In the genomic region with DNA sequence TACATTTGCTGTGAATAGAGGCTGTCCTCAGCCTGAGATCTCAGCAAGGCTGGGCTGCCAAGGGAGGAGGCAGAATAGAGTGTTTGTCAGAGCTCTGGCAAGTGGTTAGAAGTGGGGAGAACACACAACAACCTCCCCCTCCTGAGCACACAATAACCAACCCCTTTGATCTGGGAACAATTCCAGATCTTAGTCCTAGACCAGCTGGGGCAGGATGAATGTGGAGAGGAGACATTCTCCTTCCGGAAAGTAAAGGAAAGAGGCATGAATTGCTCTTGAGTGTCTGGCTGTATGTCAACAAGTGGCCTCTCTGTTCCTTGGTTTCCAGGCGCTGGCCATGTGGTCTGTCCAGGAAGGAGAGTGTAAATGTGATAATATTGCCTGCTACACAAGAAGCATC, we compare ENCODE assay signal across 9 cellular contexts.
DNase-seq lines count a peak whose midpoint lies in the region; ATAC-seq, FAIRE-seq and TF ChIP-seq lines count a peak whose summit lies in the region.
"Had no signal": no experiment of that assay in that cellular context is flagged by ENCODE, and none has a peak within 500 bp of the region (broad histone marks: within the 10 kb centered on the region; RNA-seq: fewer than 3 reads in every experiment).

No MANE protein-coding gene starts in this region.

- no peak overlapping the region for H3K4me3 Mint-ChIP-seq in nephron progenitor cell

- peak overlapping the region; percentile 97 for H3K27ac Mint-ChIP-seq in nephron progenitor cell

- peaks cover 29% of the 10 kb centered on the region for H3K4me1 ChIP-seq in KMS-11 (ENCODE audit: low read depth, poor library complexity, severe bottlenecking)
- no peaks in the 10 kb centered on the region for H3K4me1 ChIP-seq in mammary epithelial cell (ENCODE audit: insufficient read depth, low read length)
- H3K4me1 ChIP-seq in Peyer's patch, result no peaks in the 10 kb centered on the region
- H3K4me1 ChIP-seq in mucosa of descending colon (ENCODE audit: low read depth), result no peaks in the 10 kb centered on the region

- TF ChIP-seq CTCF in KMS-11 (conservative IDR thresholded peaks at IDR 0.05; ENCODE audit: low read depth, low read length) (no peak), mammary epithelial cell (conservative IDR thresholded peaks at IDR 0.05 in 1 of 2, IDR thresholded peaks at IDR 0.05 in 1 of 2; ENCODE audit: extremely low read depth in 1 of 2, insufficient read depth in 1 of 2, low read depth in 1 of 2, low read length in 2 of 2) (no peak), nephron progenitor cell (IDR thresholded peaks at IDR 0.05) (no peak), Peyer's patch (IDR thresholded peaks at IDR 0.05) (no peak), mucosa of descending colon (IDR thresholded peaks at IDR 0.05) (no peak)

- peak; percentile 12 for ATAC-seq in GM18502 (IDR thresholded peaks at IDR 0.05; ENCODE audit: poor library complexity, unreplicated experiment)
- ATAC-seq in mucosa of descending colon, result no peak

- H3K27me3 ChIP-seq in KMS-11 (ENCODE audit: insufficient read depth, low read depth) (no peaks in the 10 kb centered on the region), mammary epithelial cell (ENCODE audit: insufficient read depth, low read length) (peaks cover 5% of the 10 kb centered on the region), Peyer's patch (no peaks in the 10 kb centered on the region)

- DNase-seq in mammary epithelial cell, result peak; percentile 2
- no peak for DNase-seq in nephron progenitor cell
- no peak for DNase-seq in DMS114 treated with DMSO at 0.1 percent for 48 hours (lab: John Stamatoyannopoulos, UW; ENCODE audit: unreplicated experiment)
- DNase-seq in Peyer's patch, result no peak
- no peak for DNase-seq in mucosa of descending colon
- DNase-seq in GM19239 (ENCODE audit: insufficient read length, low spot score), result no peak
- DNase-seq: amniotic stem cell had no signal

- peak overlapping the region; percentile 39; the same call in 1 of the 2 replicates for H3K9ac ChIP-seq in KMS-11
- no peak overlapping the region for H3K9ac ChIP-seq in mammary epithelial cell (ENCODE audit: insufficient read depth, low read length)

- peaks cover 15% of the 10 kb centered on the region for H3K4me1 Mint-ChIP-seq in nephron progenitor cell

- H3K36me3 ChIP-seq in KMS-11 (ENCODE audit: insufficient read depth) (no peaks in the 10 kb centered on the region), mammary epithelial cell (ENCODE audit: insufficient read depth, low read length) (no peaks in the 10 kb centered on the region), Peyer's patch (no peaks in the 10 kb centered on the region), mucosa of descending colon (ENCODE audit: low read depth) (no peaks in the 10 kb centered on the region)

- H3K9me3 ChIP-seq in mammary epithelial cell (replicated peaks; ENCODE audit: insufficient read depth, low read length) (no peaks in the 10 kb centered on the region), Peyer's patch (no peaks in the 10 kb centered on the region), mucosa of descending colon (no peaks in the 10 kb centered on the region)

- dilution Hi-C loops in mammary epithelial cell (cut with HindIII; ENCODE audit: low sequenced_read_pairs), result no loop called here

- CTCF ChIA-PET in mammary epithelial cell (lab: Charles Lee; ENCODE audit: low non-redundant PET), result no interaction called here

- peak overlapping the region; percentile 83 for H3K27ac ChIP-seq in KMS-11
- no peak overlapping the region for H3K27ac ChIP-seq in mammary epithelial cell (ENCODE audit: insufficient read depth, low read depth, low read length)
- H3K27ac ChIP-seq in Peyer's patch, result no peak overlapping the region

- no peak for TF ChIP-seq POLR2A in Peyer's patch (IDR thresholded peaks at IDR 0.05)

- H2AFZ ChIP-seq in KMS-11 (ENCODE audit: low read depth) (peak overlapping the region; percentile 20; the same call in 1 of the 2 replicates), mammary epithelial cell (ENCODE audit: low read depth, low read length) (peak overlapping the region; percentile 66)

- H3K4me2 ChIP-seq in KMS-11 (peak overlapping the region; percentile 48), mammary epithelial cell (ENCODE audit: insufficient read depth, low read depth, low read length) (peak overlapping the region; percentile 23)

- FAIRE-seq in GM19239 (lab: Jason Lieb, UNC), result no peak

- peaks cover 42% of the 10 kb centered on the region for H3K9me3 Mint-ChIP-seq in nephron progenitor cell

- peaks cover 12% of the 10 kb centered on the region for H3K36me3 Mint-ChIP-seq in nephron progenitor cell (ENCODE audit: low read depth)

- no TSS peak for BruUV-seq in mammary epithelial cell (replicated peaks; lab: Mats Ljungman, UMichigan)

- 5% methylated on average over 2 of the region's 2 CpGs for WGBS in mammary epithelial cell (ENCODE audit: low coverage, missing lambda C conversion rate)

- H4K20me1 ChIP-seq in KMS-11 (ENCODE audit: insufficient read depth) (no peaks in the 10 kb centered on the region), mammary epithelial cell (ENCODE audit: insufficient read depth, low read length) (no peaks in the 10 kb centered on the region)

- H3K27me3 Mint-ChIP-seq in nephron progenitor cell (ENCODE audit: low read depth, poor library complexity), result peaks cover 4% of the 10 kb centered on the region

- H3K79me2 ChIP-seq in KMS-11 (ENCODE audit: insufficient read depth, low read depth), result no peaks in the 10 kb centered on the region
- H3K79me2 ChIP-seq in mammary epithelial cell (ENCODE audit: insufficient read depth, low read length), result no peaks in the 10 kb centered on the region

- H3K4me3 ChIP-seq in KMS-11 (IDR thresholded peaks at IDR 0.05; ENCODE audit: insufficient read depth, low read depth, low read length), result no peak overlapping the region
- H3K4me3 ChIP-seq in mammary epithelial cell (replicated peaks in 1 of 3; ENCODE audit: insufficient read depth in 1 of 3, low read depth in 2 of 3, low read length in 3 of 3), result no peak overlapping the region
- H3K4me3 ChIP-seq in Peyer's patch, result no peak overlapping the region
- no peak overlapping the region for H3K4me3 ChIP-seq in mucosa of descending colon

- in situ Hi-C loops in mammary epithelial cell (cut with MboI; ENCODE audit: low sequenced_read_pairs in 2 of 2), result no loop called here

- intact Hi-C loops in mammary epithelial cell (cut with micrococcal nuclease), result no loop called here
- intact Hi-C loops in mucosa of descending colon (cut with DNase I, micrococcal nuclease), result no loop called here
